Comparison of ENCODE assay signal across 2 cellular contexts in the genomic region with DNA sequence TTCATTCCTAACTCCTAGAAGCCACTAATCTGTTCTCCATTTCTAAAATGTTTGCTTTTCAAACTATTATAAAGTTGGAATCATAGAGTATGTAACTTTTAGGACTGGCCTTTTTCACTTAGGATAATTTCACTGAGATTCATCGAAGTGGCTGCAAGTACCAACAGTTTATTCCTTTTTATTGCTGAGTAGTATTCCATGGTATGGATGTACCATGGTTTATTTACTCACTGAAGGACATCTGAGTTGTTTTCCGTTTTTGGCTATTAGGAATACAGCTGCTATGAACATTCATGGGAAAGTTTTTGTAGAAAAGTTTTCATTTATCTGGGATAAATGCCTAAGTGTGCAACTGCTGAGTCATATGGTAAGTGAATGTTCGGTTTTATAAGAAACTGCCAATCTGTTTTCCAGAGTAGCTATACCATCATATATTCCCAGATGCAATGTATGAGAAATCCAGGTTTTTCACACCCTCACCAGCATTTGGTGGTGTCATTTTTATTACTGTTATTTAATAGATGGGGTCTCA.
TF ChIP-seq lines count a peak whose summit lies in the region.

No MANE protein-coding gene starts in this region.

TF ChIP-seq in IMR-90, 13 proteins besides CTCF, POLR2A, EP300 and RAD21:
- no peak for TF ChIP-seq SMC3 (IDR thresholded peaks at IDR 0.05; ENCODE audit: low read depth, low read length)
- no peak for TF ChIP-seq MAZ (IDR thresholded peaks at IDR 0.05; ENCODE audit: borderline replicate concordance, low read depth, low read length)
- TF ChIP-seq BHLHE40 (IDR thresholded peaks at IDR 0.05; ENCODE audit: low read depth, low read length): no peak
- TF ChIP-seq CEBPB (IDR thresholded peaks at IDR 0.05; ENCODE audit: low read depth, low read length): no peak
- TF ChIP-seq MAFK (IDR thresholded peaks at IDR 0.05; ENCODE audit: low read depth, low read length): 0 out of 2 replicates have a peak, but pooled peaks have one; percentile 1
- TF ChIP-seq, protein P1, sequence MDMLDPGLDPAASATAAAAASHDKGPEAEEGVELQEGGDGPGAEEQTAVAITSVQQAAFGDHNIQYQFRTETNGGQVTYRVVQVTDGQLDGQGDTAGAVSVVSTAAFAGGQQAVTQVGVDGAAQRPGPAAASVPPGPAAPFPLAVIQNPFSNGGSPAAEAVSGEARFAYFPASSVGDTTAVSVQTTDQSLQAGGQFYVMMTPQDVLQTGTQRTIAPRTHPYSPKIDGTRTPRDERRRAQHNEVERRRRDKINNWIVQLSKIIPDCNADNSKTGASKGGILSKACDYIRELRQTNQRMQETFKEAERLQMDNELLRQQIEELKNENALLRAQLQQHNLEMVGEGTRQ (IDR thresholded peaks at IDR 0.05; ENCODE audit: low read depth, low read length): no peak
- no peak for TF ChIP-seq RCOR1 (IDR thresholded peaks at IDR 0.05; ENCODE audit: insufficient replicate concordance, low read length)
- TF ChIP-seq ELK1 (IDR thresholded peaks at IDR 0.05; ENCODE audit: borderline replicate concordance, low read depth, low read length): no peak
- no peak for TF ChIP-seq RFX5 (IDR thresholded peaks at IDR 0.05; ENCODE audit: low read depth, low read length)
- peak; percentile 50 for TF ChIP-seq NFE2L2 (IDR thresholded peaks at IDR 0.05; ENCODE audit: low read depth, low read length)
- TF ChIP-seq CHD1 (IDR thresholded peaks at IDR 0.05; ENCODE audit: low read depth, low read length): no peak
- no peak for TF ChIP-seq FOS (IDR thresholded peaks at IDR 0.05; ENCODE audit: low read depth, low read length)
- no peak for TF ChIP-seq MXI1 (IDR thresholded peaks at IDR 0.05; ENCODE audit: borderline replicate concordance, low read depth, low read length)

TF ChIP-seq in GM12878, 131 proteins besides CTCF, POLR2A, EP300 and RAD21:
- TF ChIP-seq CREM (IDR thresholded peaks at IDR 0.05; ENCODE audit: low read depth) (0 out of 2 replicates have a peak, but pooled peaks have one; percentile 8), ELK1 (IDR thresholded peaks at IDR 0.05; ENCODE audit: low read depth, low read length) (no peak), MAX (IDR thresholded peaks at IDR 0.05; ENCODE audit: low read depth, low read length) (no peak), RFX5 (IDR thresholded peaks at IDR 0.05; ENCODE audit: low read depth, low read length) (no peak), ZNF384 (IDR thresholded peaks at IDR 0.05; ENCODE audit: borderline replicate concordance, low read depth, low read length) (no peak), PAX8 (IDR thresholded peaks at IDR 0.05) (no peak), GATAD2B (conservative IDR thresholded peaks at IDR 0.05; ENCODE audit: low read depth) (no peak), RB1 (IDR thresholded peaks at IDR 0.05; ENCODE audit: borderline replicate concordance) (no peak), BACH1 (IDR thresholded peaks at IDR 0.05; ENCODE audit: borderline replicate concordance) (no peak), MTA3 (IDR thresholded peaks at IDR 0.05; ENCODE audit: borderline replicate concordance, low read length) (0 out of 2 replicates have a peak, but pooled peaks have one; percentile 17), GABPA (IDR thresholded peaks at IDR 0.05; ENCODE audit: low read depth) (no peak), TBL1XR1 (IDR thresholded peaks at IDR 0.05; ENCODE audit: low read depth, low read length) (no peak), E2F8 (IDR thresholded peaks at IDR 0.05; ENCODE audit: low read depth, partially characterized antibody) (no peak), ZSCAN29 (IDR thresholded peaks at IDR 0.05) (no peak), ZNF207 (IDR thresholded peaks at IDR 0.05; ENCODE audit: borderline replicate concordance) (no peak)
- TF ChIP-seq, protein P2, sequence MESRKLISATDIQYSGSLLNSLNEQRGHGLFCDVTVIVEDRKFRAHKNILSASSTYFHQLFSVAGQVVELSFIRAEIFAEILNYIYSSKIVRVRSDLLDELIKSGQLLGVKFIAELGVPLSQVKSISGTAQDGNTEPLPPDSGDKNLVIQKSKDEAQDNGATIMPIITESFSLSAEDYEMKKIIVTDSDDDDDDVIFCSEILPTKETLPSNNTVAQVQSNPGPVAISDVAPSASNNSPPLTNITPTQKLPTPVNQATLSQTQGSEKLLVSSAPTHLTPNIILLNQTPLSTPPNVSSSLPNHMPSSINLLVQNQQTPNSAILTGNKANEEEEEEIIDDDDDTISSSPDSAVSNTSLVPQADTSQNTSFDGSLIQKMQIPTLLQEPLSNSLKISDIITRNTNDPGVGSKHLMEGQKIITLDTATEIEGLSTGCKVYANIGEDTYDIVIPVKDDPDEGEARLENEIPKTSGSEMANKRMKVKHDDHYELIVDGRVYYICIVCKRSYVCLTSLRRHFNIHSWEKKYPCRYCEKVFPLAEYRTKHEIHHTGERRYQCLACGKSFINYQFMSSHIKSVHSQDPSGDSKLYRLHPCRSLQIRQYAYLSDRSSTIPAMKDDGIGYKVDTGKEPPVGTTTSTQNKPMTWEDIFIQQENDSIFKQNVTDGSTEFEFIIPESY (IDR thresholded peaks at IDR 0.05): no peak
TF ChIP-seq in GM12878: peak in this region for 2.
